ENCODE assay signal across 11 cellular contexts in genomic region chr11:13649619-13650018, GRCh38.
"Had no signal": no experiment of that assay in that cellular context is flagged by ENCODE, and none has a peak within 500 bp of the region (broad histone marks: within the 10 kb centered on the region; RNA-seq: fewer than 3 reads in every experiment).

No MANE protein-coding gene starts in this region.

- ATAC-seq: GM23338, HCT116 had no signal

- H3K9me3 ChIP-seq: HAP-1 had no signal

- FAIRE-seq: H1, H54 had no signal

- H3K4me3 ChIP-seq: GM23248, GM23338, HAP-1 had no signal

- H3K27ac ChIP-seq: GM23248 had no signal

- H2AFZ ChIP-seq: GM23248, GM23338 had no signal

- H3K4me2 ChIP-seq: GM23338 had no signal

- H3K36me3 ChIP-seq: HAP-1 had no signal

- H3K9ac ChIP-seq: GM23248 had no signal

- DNase-seq: GM23248, GOT3, H7, H9, HCEC 1CT, HFFc6 had no signal

- H3K4me1 ChIP-seq: HAP-1 had no signal
